9 cellular contexts compared by ENCODE assay signal in genomic region chr7:37182011-37182478, GRCh38.
DNase-seq lines count a peak whose midpoint lies in the region; ATAC-seq and TF ChIP-seq lines count a peak whose summit lies in the region.
"Had no signal": no experiment of that assay in that cellular context is flagged by ENCODE, and none has a peak within 500 bp of the region (broad histone marks: within the 10 kb centered on the region; RNA-seq: fewer than 3 reads in every experiment).

No MANE protein-coding gene starts in this region.

- WGBS in gastroesophageal sphincter (ENCODE audit: low coverage in 1 of 2), 2 donors = 3 to 8% methylated on average over 4 to 6 of the region's 7 CpGs

- DNase-seq in DMS 273 treated with DMSO at 0.1 percent for 48 hours (lab: John Stamatoyannopoulos, UW) = peak; percentile 56
- peak; percentile 76 for DNase-seq in RPMI8226
- DNase-seq in activated T-helper 9 cell treated with anti-CD3 and anti-CD28 coated beads, Interleukin-2, amount 50 U/mL, for 16 hours (ENCODE audit: low read depth) = peak; percentile 62
- peak; percentile 88 for DNase-seq in omental fat pad (ENCODE audit: low spot score)
- DNase-seq in thoracic aorta (ENCODE audit: low spot score) = peak; percentile 34

- H3K4me1 ChIP-seq in KMS-11 (ENCODE audit: low read depth, poor library complexity, severe bottlenecking) (peaks cover 9% of the 10 kb centered on the region), gastroesophageal sphincter (peaks cover 0 to 28% (median 0%) of the 10 kb centered on the region in 3 donors), thoracic aorta (ENCODE audit: control insufficient read depth in 1 of 2, low read depth in 2 of 2) (peaks cover 0 to 11% of the 10 kb centered on the region in 2 donors)

- TF ChIP-seq EP300 in gastroesophageal sphincter (IDR thresholded peaks at IDR 0.05) = no peak

- TF ChIP-seq CTCF in KMS-11 (conservative IDR thresholded peaks at IDR 0.05; ENCODE audit: low read depth, low read length) (peak; percentile 97), gastroesophageal sphincter (IDR thresholded peaks at IDR 0.05) (peak; percentile 80 to 97 (median 94)), omental fat pad (IDR thresholded peaks at IDR 0.05) (peak in 2 of 3 donors; percentile 75), thoracic aorta (IDR thresholded peaks at IDR 0.05) (peak; percentile 91)

- H3K4me2 ChIP-seq in KMS-11 = no peak overlapping the region

- H3K9me3 ChIP-seq in gastroesophageal sphincter (no peaks in the 10 kb centered on the region), thoracic aorta (no peaks in the 10 kb centered on the region)

- no peaks in the 10 kb centered on the region for H4K20me1 ChIP-seq in KMS-11 (ENCODE audit: insufficient read depth)

- H3K9ac ChIP-seq in KMS-11 = no peak overlapping the region

- H3K27me3 ChIP-seq in KMS-11 (ENCODE audit: insufficient read depth, low read depth) (no peaks in the 10 kb centered on the region), gastroesophageal sphincter (no peaks in the 10 kb centered on the region), thoracic aorta (replicated peaks; ENCODE audit: insufficient read depth) (no peaks in the 10 kb centered on the region)

- H3K27ac ChIP-seq in KMS-11 (no peak overlapping the region), gastroesophageal sphincter (peak overlapping the region in 1 of 4 donors; percentile 36), thoracic aorta (no peak overlapping the region)
- H3K27ac ChIP-seq: epithelial cell of prostate had no signal

- ATAC-seq in GM21526 (IDR thresholded peaks at IDR 0.05; ENCODE audit: low FRiP score, unreplicated experiment) = peak; percentile 86
- ATAC-seq in gastroesophageal sphincter = peak; percentile 93
- peak; percentile 96 for ATAC-seq in omental fat pad (ENCODE audit: low FRiP score)
- ATAC-seq in thoracic aorta (ENCODE audit: insufficient number of reproducible peaks, low FRiP score, low read depth) = no peak

- TF ChIP-seq POLR2A in gastroesophageal sphincter (IDR thresholded peaks at IDR 0.05) = no peak

- H3K4me3 ChIP-seq in KMS-11 (IDR thresholded peaks at IDR 0.05; ENCODE audit: insufficient read depth, low read depth, low read length) = no peak overlapping the region
- H3K4me3 ChIP-seq in gastroesophageal sphincter = peak overlapping the region in 1 of 2 donors; percentile 18
- H3K4me3 ChIP-seq in thoracic aorta = peak overlapping the region; percentile 8

- no peaks in the 10 kb centered on the region for H3K79me2 ChIP-seq in KMS-11 (ENCODE audit: insufficient read depth, low read depth)

- H3K36me3 ChIP-seq in KMS-11 (ENCODE audit: insufficient read depth) = no peaks in the 10 kb centered on the region
- H3K36me3 ChIP-seq in gastroesophageal sphincter = no peaks in the 10 kb centered on the region
- H3K36me3 ChIP-seq in thoracic aorta = no peaks in the 10 kb centered on the region

- no peak overlapping the region for H2AFZ ChIP-seq in KMS-11 (ENCODE audit: low read depth)

Comparison
In these comparisons a context has a peak if more than half of its experiments do, and no peak if none do; other contexts are left out.
1. DNase-seq: peak in every context shown above with its lines; median percentile 88 in omental fat pad; 76 in RPMI8226; 62 in activated T-helper 9 cell treated with anti-CD3 and anti-CD28 coated beads, Interleukin-2, amount 50 U/mL, for 16 hours; 56 in DMS 273 treated with DMSO at 0.1 percent for 48 hours; 34 in thoracic aorta.